ENCODE assay signal across 23 cellular contexts in the genomic region with DNA sequence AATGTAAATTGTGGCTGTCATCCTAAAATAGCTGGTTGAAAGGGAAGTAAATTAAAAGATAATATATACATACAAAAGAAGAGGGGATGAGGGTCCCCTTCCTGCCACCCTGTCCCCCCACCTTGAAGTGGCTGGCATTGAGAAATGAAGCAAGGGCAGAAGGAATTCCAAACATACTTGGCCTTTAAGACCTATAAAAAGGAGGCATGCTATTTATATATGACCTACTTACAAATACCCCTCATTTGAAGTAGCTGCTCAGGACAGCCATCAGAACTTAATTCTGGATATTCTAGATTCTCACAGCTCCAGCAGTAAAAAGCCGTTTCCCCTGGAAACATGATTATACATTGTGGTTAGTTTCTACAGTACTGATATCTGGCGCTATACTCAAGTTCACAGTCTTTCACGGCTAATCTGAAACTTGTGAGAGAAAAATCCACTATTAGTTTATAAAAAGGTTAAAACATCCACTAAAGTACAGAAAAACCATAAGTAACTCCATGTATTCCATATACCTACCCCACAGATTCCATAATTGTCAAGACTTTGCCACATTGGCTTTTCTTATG. TPM values are rescaled to one million over a fixed set of nuclear protein-coding genes. Genes with fewer than 3 reads are reported as not detected.
DNase-seq lines count a peak whose midpoint lies in the region; ATAC-seq, FAIRE-seq and TF ChIP-seq lines count a peak whose summit lies in the region.
"Had no signal": no experiment of that assay in that cellular context is flagged by ENCODE, and none has a peak within 500 bp of the region (broad histone marks: within the 10 kb centered on the region; RNA-seq: fewer than 3 reads in every experiment).

No MANE protein-coding gene starts in this region.

- no peaks in the 10 kb centered on the region for H3K9me3 Mint-ChIP-seq in astrocyte (ENCODE audit: unreplicated experiment)
- H3K9me3 Mint-ChIP-seq in neural progenitor cell, result no peaks in the 10 kb centered on the region
- H3K9me3 Mint-ChIP-seq in activated CD4-positive, alpha-beta T cell treated with anti-CD3 and anti-CD28 coated beads, Interleukin-2, amount 10 ng/mL, durations not matched to agents 24 days and 14 days, result peaks cover 5% of the 10 kb centered on the region
- H3K9me3 Mint-ChIP-seq: CD14-positive monocyte had no signal

- H3K4me2 ChIP-seq in DND-41 (ENCODE audit: insufficient read depth, low read length) (no peak overlapping the region), astrocyte (ENCODE audit: low read length) (no peak overlapping the region), neural progenitor cell (no peak overlapping the region)

- H3K4me3 ChIP-seq in DND-41 (ENCODE audit: low read depth in 1 of 2, low read length in 2 of 2) (no peak overlapping the region), astrocyte (ENCODE audit: insufficient read depth, low read depth, low read length) (no peak overlapping the region), neural progenitor cell (no peak overlapping the region), prostate gland (no peak overlapping the region)
- no peak overlapping the region for H3K4me3 ChIP-seq in Jurkat, Clone E6-1 (ENCODE audit: low read length)

- no peak for FAIRE-seq in astrocyte (lab: Jason Lieb, UNC)
- FAIRE-seq: H54 had no signal

- H3K27ac ChIP-seq in DND-41 (ENCODE audit: low read length), result no peak overlapping the region
- H3K27ac ChIP-seq in astrocyte (ENCODE audit: low read depth, low read length), result no peak overlapping the region
- H3K27ac ChIP-seq in neural progenitor cell, result no peak overlapping the region
- no peak overlapping the region for H3K27ac ChIP-seq in prostate gland

- H4K20me1 ChIP-seq in DND-41 (ENCODE audit: insufficient read depth, low read length) (no peaks in the 10 kb centered on the region), astrocyte (ENCODE audit: insufficient read depth, low read length) (no peaks in the 10 kb centered on the region), neural progenitor cell (ENCODE audit: low read depth) (no peaks in the 10 kb centered on the region)

- H3F3A ChIP-seq in neural progenitor cell (ENCODE audit: low read depth), result no peaks in the 10 kb centered on the region

- H3K27ac Mint-ChIP-seq in astrocyte (ENCODE audit: unreplicated experiment), result peak overlapping the region; percentile 8
- peak overlapping the region; percentile 6 for H3K27ac Mint-ChIP-seq in neural progenitor cell
- no peak overlapping the region for H3K27ac Mint-ChIP-seq in activated CD4-positive, alpha-beta T cell treated with anti-CD3 and anti-CD28 coated beads, Interleukin-2, amount 10 ng/mL, durations not matched to agents 24 days and 14 days
- H3K27ac Mint-ChIP-seq: CD14-positive monocyte had no signal

- H3K27me3 Mint-ChIP-seq in astrocyte (ENCODE audit: low read depth, unreplicated experiment) (no peaks in the 10 kb centered on the region), neural progenitor cell (ENCODE audit: insufficient read depth, low read depth) (no peaks in the 10 kb centered on the region)
- H3K27me3 Mint-ChIP-seq in activated CD4-positive, alpha-beta T cell treated with anti-CD3 and anti-CD28 coated beads, Interleukin-2, amount 10 ng/mL, durations not matched to agents 24 days and 14 days, result peaks cover 9% of the 10 kb centered on the region

- intact Hi-C loops in activated CD4-positive, alpha-beta T cell treated with anti-CD3 and anti-CD28 coated beads, Interleukin-2, amount 10 ng/mL, durations not matched to agents 24 days and 14 days (cut with micrococcal nuclease), result no loop called here
- intact Hi-C loops in prostate gland (cut with DNase I), result loop anchor here (5.0 kb wide), 1 partner anchor 158 kb away; no protein-coding TSS in a partner anchor

- H3K9ac ChIP-seq in DND-41 (ENCODE audit: low read depth, low read length) (no peak overlapping the region), astrocyte (ENCODE audit: low read length) (no peak overlapping the region), neural progenitor cell (no peak overlapping the region)

- H3K79me2 ChIP-seq in DND-41 (ENCODE audit: insufficient read depth, low read length) (no peaks in the 10 kb centered on the region), astrocyte (ENCODE audit: insufficient read depth, low read length) (no peaks in the 10 kb centered on the region), neural progenitor cell (ENCODE audit: low read depth) (no peaks in the 10 kb centered on the region)

- H3K27me3 ChIP-seq in DND-41 (ENCODE audit: insufficient read depth, low read length, poor library complexity) (no peaks in the 10 kb centered on the region), astrocyte (ENCODE audit: insufficient read depth, low read length) (no peaks in the 10 kb centered on the region), neural progenitor cell (no peaks in the 10 kb centered on the region), prostate gland (replicated peaks; ENCODE audit: insufficient read depth) (no peaks in the 10 kb centered on the region)

- peaks cover 19% of the 10 kb centered on the region for H3K4me1 Mint-ChIP-seq in astrocyte (ENCODE audit: low read depth, unreplicated experiment)
- H3K4me1 Mint-ChIP-seq in neural progenitor cell, result peaks cover 38% of the 10 kb centered on the region
- peaks cover 11% of the 10 kb centered on the region for H3K4me1 Mint-ChIP-seq in activated CD4-positive, alpha-beta T cell treated with anti-CD3 and anti-CD28 coated beads, Interleukin-2, amount 10 ng/mL, durations not matched to agents 24 days and 14 days

- H3K36me3 ChIP-seq in DND-41 (ENCODE audit: insufficient read depth, low read length) (no peaks in the 10 kb centered on the region), astrocyte (ENCODE audit: insufficient read depth, low read length) (no peaks in the 10 kb centered on the region), neural progenitor cell (no peaks in the 10 kb centered on the region), prostate gland (no peaks in the 10 kb centered on the region)

- H3K9me3 ChIP-seq in DND-41 (ENCODE audit: insufficient read depth, low read length, severe bottlenecking), result no peaks in the 10 kb centered on the region
- no peaks in the 10 kb centered on the region for H3K9me3 ChIP-seq in astrocyte (ENCODE audit: insufficient read depth, low read depth, low read length)
- H3K9me3 ChIP-seq in neural progenitor cell (ENCODE audit: low read depth), result no peaks in the 10 kb centered on the region
- H3K9me3 ChIP-seq in prostate gland, result no peaks in the 10 kb centered on the region

- no peak for TF ChIP-seq POLR2A in prostate gland (IDR thresholded peaks at IDR 0.05)

- TF ChIP-seq CTCF in DND-41 (IDR thresholded peaks at IDR 0.05; ENCODE audit: borderline replicate concordance, extremely low read depth, low read length, poor library complexity, severe bottlenecking), result no peak
- no peak for TF ChIP-seq CTCF in astrocyte (IDR thresholded peaks at IDR 0.05; ENCODE audit: insufficient read depth, low read depth, low read length)
- no peak for TF ChIP-seq CTCF in neural progenitor cell (IDR thresholded peaks at IDR 0.05)
- no peak for TF ChIP-seq CTCF in prostate gland (IDR thresholded peaks at IDR 0.05)

- no peak for DNase-seq in DND-41
- peak; percentile 48 for DNase-seq in Jurkat, Clone E6-1 (ENCODE audit: low read depth, low spot score)
- peak; percentile 8 for DNase-seq in astrocyte (ENCODE audit: low read depth)
- no peak for DNase-seq in neural progenitor cell (ENCODE audit: low spot score)
- DNase-seq in CD1c-positive myeloid dendritic cell (ENCODE audit: extremely low spot score), result no peak
- no peak for DNase-seq in activated CD4-positive, alpha-beta T cell treated with anti-CD3 and anti-CD28 coated beads, Interleukin-2, amount 10 ng/mL, durations not matched to agents 24 days and 14 days
- no peak for DNase-seq in prostate gland (ENCODE audit: low spot score)
- no peak for DNase-seq in NCI-H2029 treated with DMSO at 0.1 percent for 48 hours (lab: John Stamatoyannopoulos, UW)
- DNase-seq: COR-L47, DMS153, EL, KG1, NCI-H1092, NCI-H146, NCI-H2081 treated with DMSO at 0.1 percent for 48 hours, NCI-H510A, NCI-H774 had no signal

- H2AFZ ChIP-seq in DND-41 (ENCODE audit: low read depth, low read length) (0 out of 2 replicates have a peak overlapping the region, but pooled peaks have one; percentile 15), astrocyte (ENCODE audit: low read depth, low read length) (no peak overlapping the region), neural progenitor cell (replicated peaks) (no peak overlapping the region)

- no peak for ATAC-seq in DND-41 (ENCODE audit: insufficient read depth, low read depth)
- ATAC-seq: Panc1, Right ventricle myocardium inferior, SK-N-SH treated with all-trans-retinoic acid at 6 μM for 48 hours had no signal

- H3K4me1 ChIP-seq in DND-41 (ENCODE audit: insufficient read depth, low read length) (peaks cover 20% of the 10 kb centered on the region), astrocyte (ENCODE audit: insufficient read depth, low read length) (peaks cover 9% of the 10 kb centered on the region), neural progenitor cell (peaks cover 14% of the 10 kb centered on the region), prostate gland (replicated peaks) (no peaks in the 10 kb centered on the region)

- WGBS in prostate gland, result 81% methylated on average over 3 of the region's 3 CpGs

- H3K4me3 Mint-ChIP-seq in astrocyte (ENCODE audit: unreplicated experiment) (no peak overlapping the region), neural progenitor cell (no peak overlapping the region)
- no peak overlapping the region for H3K4me3 Mint-ChIP-seq in activated CD4-positive, alpha-beta T cell treated with anti-CD3 and anti-CD28 coated beads, Interleukin-2, amount 10 ng/mL, durations not matched to agents 24 days and 14 days
- H3K4me3 Mint-ChIP-seq: CD14-positive monocyte had no signal

- H3K36me3 Mint-ChIP-seq in astrocyte (ENCODE audit: low read depth, unreplicated experiment) (no peaks in the 10 kb centered on the region), neural progenitor cell (no peaks in the 10 kb centered on the region)
- peaks cover 3% of the 10 kb centered on the region for H3K36me3 Mint-ChIP-seq in activated CD4-positive, alpha-beta T cell treated with anti-CD3 and anti-CD28 coated beads, Interleukin-2, amount 10 ng/mL, durations not matched to agents 24 days and 14 days (ENCODE audit: low read depth)
- H3K36me3 Mint-ChIP-seq: CD14-positive monocyte had no signal

RNA-seq across cellular contexts. Expression of a gene that starts 9.6 kb away (rescaled TPM):
- polyA plus RNA-seq in Jurkat, Clone E6-1 (2012; ENCODE audit: insufficient read depth, insufficient read length), result not detected
- total RNA-seq in astrocyte (2.1 and 2.5 TPM in 2 replicates), neural progenitor cell (ENCODE audit: low replicate concordance) (3.3 and 4.2 TPM in 2 replicates), prostate gland (1 to 10 TPM in 1 of 2 donors, under 1 TPM in 1; 0.82 to 6.2 TPM)
- 2.6 and 2.7 TPM in 2 replicates for total RNA-seq in activated CD4-positive, alpha-beta T cell treated with anti-CD3 and anti-CD28 coated beads, Interleukin-2, amount 10 ng/mL, durations not matched to agents 24 days and 14 days
- total RNA-seq: MCF 10A had no signal

Comparison
In these comparisons a context has a peak if more than half of its experiments do, and no peak if none do; other contexts are left out.
1. DNase-seq: peak in Jurkat, Clone E6-1 (single experiment) and astrocyte (single experiment); none in DND-41 (single experiment), neural progenitor cell (single experiment), CD1c-positive myeloid dendritic cell (single experiment), activated CD4-positive, alpha-beta T cell treated with anti-CD3 and anti-CD28 coated beads, Interleukin-2, amount 10 ng/mL, durations not matched to agents 24 days and 14 days (single experiment), prostate gland (single experiment) and NCI-H2029 treated with DMSO at 0.1 percent for 48 hours (single experiment).